11 cellular contexts compared by ENCODE assay signal in the genomic region with DNA sequence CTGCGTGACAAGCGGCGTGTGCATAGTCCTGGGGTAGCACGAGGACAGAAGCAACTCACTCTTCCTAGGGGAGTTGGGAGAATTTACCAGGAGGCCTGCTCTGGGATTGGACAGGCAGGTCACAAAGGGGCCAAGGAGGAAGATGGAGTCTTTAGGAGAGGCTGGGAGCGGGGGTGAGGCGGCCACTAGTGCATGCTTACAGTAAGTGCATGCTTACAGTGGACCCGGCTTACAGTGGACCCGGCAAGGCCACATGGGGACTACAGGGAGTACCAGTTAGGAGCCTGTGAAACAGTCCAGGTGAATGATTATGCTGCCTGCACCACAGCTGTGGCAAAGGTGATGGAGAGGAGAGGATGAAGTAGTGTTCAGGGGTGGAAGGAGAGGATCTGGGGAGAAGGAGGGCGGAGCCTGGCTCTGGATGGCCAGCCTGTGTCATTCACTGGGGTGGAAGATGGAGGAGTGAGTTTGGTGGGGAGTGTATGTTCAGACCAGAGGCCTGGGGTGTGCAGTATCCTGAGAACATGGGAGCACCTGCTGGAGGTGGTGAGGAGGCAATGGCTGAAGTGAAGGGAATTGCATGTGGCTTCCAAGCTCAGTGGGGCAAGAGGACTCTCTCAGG.
DNase-seq lines count a peak whose midpoint lies in the region; ATAC-seq and TF ChIP-seq lines count a peak whose summit lies in the region.
"Had no signal": no experiment of that assay in that cellular context is flagged by ENCODE, and none has a peak within 500 bp of the region (broad histone marks: within the 10 kb centered on the region; RNA-seq: fewer than 3 reads in every experiment).

No MANE protein-coding gene starts in this region.

- no peaks in the 10 kb centered on the region for H3K27me3 Mint-ChIP-seq in activated naive CD4-positive, alpha-beta T cell treated with anti-CD3 and anti-CD28 coated beads, Interleukin-2, amount 50 U/mL, for 24 hours
- H3K27me3 Mint-ChIP-seq in activated naive CD4-positive, alpha-beta T cell treated with anti-CD3 and anti-CD28 coated beads for 36 hours (ENCODE audit: low read depth), result no peaks in the 10 kb centered on the region

- H3K9me3 ChIP-seq in RWPE2 (ENCODE audit: severe bottlenecking) (no peaks in the 10 kb centered on the region), mucosa of descending colon (no peaks in the 10 kb centered on the region)
- H3K9me3 ChIP-seq: right lobe of liver, thyroid gland had no signal

- H3K27ac ChIP-seq in RWPE2 (ENCODE audit: poor library complexity, severe bottlenecking), result no peak overlapping the region
- H3K27ac ChIP-seq: right lobe of liver, thyroid gland had no signal

- H3K36me3 Mint-ChIP-seq in activated naive CD4-positive, alpha-beta T cell treated with anti-CD3 and anti-CD28 coated beads, Interleukin-2, amount 50 U/mL, for 24 hours, result peaks cover 33% of the 10 kb centered on the region
- H3K36me3 Mint-ChIP-seq in activated naive CD4-positive, alpha-beta T cell treated with anti-CD3 and anti-CD28 coated beads for 36 hours (ENCODE audit: low read depth), result peaks cover 29% of the 10 kb centered on the region
- H3K36me3 Mint-ChIP-seq in stimulated activated effector memory CD8-positive, alpha-beta T cell treated with anti-CD3 and anti-CD28 coated beads, Interleukin-12 subunit alpha, Interleukin-12 subunit beta, amount 100 ng/mL, for 72 hours, result peaks cover 11% of the 10 kb centered on the region

- ATAC-seq in RWPE2 (ENCODE audit: low read depth), result peak; percentile 55; the same call in 2 of the 3 replicates
- ATAC-seq in stimulated activated effector memory CD8-positive, alpha-beta T cell treated with anti-CD3 and anti-CD28 coated beads, Interleukin-12 subunit alpha, Interleukin-12 subunit beta, amount 100 ng/mL, for 72 hours, result no peak
- ATAC-seq in mucosa of descending colon, result no peak

- in situ Hi-C loops in G401 (cut with HindIII; ENCODE audit: low sequenced_read_pairs), result no loop called here

- 0 out of 2 replicates have a peak, but pooled peaks cover 4% of the 10 kb centered on the region for H3K36me3 ChIP-seq in RWPE2 (ENCODE audit: low read depth)
- no peaks in the 10 kb centered on the region for H3K36me3 ChIP-seq in mucosa of descending colon (ENCODE audit: low read depth)

- no peak for TF ChIP-seq CTCF in RWPE2 (IDR thresholded peaks at IDR 0.05; ENCODE audit: poor library complexity, severe bottlenecking)
- no peak for TF ChIP-seq CTCF in mucosa of descending colon (IDR thresholded peaks at IDR 0.05)

- H3K4me1 Mint-ChIP-seq in activated naive CD4-positive, alpha-beta T cell treated with anti-CD3 and anti-CD28 coated beads, Interleukin-2, amount 50 U/mL, for 24 hours, result no peaks in the 10 kb centered on the region
- no peaks in the 10 kb centered on the region for H3K4me1 Mint-ChIP-seq in activated naive CD4-positive, alpha-beta T cell treated with anti-CD3 and anti-CD28 coated beads for 36 hours (ENCODE audit: low read depth)
- H3K4me1 Mint-ChIP-seq in stimulated activated effector memory CD8-positive, alpha-beta T cell treated with anti-CD3 and anti-CD28 coated beads, Interleukin-12 subunit alpha, Interleukin-12 subunit beta, amount 100 ng/mL, for 72 hours, result no peaks in the 10 kb centered on the region

- no peak for DNase-seq in activated naive CD4-positive, alpha-beta T cell treated with anti-CD3 and anti-CD28 coated beads for 36 hours
- no peak for DNase-seq in RWPE2 (ENCODE audit: low spot score)
- DNase-seq in hepatic stellate cell (ENCODE audit: low spot score), result peak; percentile 21
- no peak for DNase-seq in stimulated activated effector memory CD8-positive, alpha-beta T cell treated with anti-CD3 and anti-CD28 coated beads, Interleukin-12 subunit alpha, Interleukin-12 subunit beta, amount 100 ng/mL, for 72 hours (ENCODE audit: low spot score in 2 of 2)
- DNase-seq in G401 (ENCODE audit: low spot score), result no peak
- DNase-seq in mucosa of descending colon, result no peak
- DNase-seq in activated CD8-positive, alpha-beta memory T cell treated with anti-CD3 and anti-CD28 coated beads, Interleukin-2, amount 50 U/mL, for 4 hours, result no peak
- DNase-seq: NCI-H1417 treated with DMSO at 0.1 percent for 48 hours, thyroid gland had no signal

- no peaks in the 10 kb centered on the region for H3K4me1 ChIP-seq in RWPE2 (ENCODE audit: insufficient read depth, poor library complexity, severe bottlenecking)
- no peaks in the 10 kb centered on the region for H3K4me1 ChIP-seq in mucosa of descending colon (ENCODE audit: low read depth)
- H3K4me1 ChIP-seq: right lobe of liver, thyroid gland had no signal

- intact Hi-C loops in activated naive CD4-positive, alpha-beta T cell treated with anti-CD3 and anti-CD28 coated beads for 36 hours (cut with micrococcal nuclease), result no loop called here
- intact Hi-C loops in mucosa of descending colon (cut with DNase I, micrococcal nuclease), result no loop called here

- H3K27me3 ChIP-seq in RWPE2 (ENCODE audit: insufficient read depth, poor library complexity, severe bottlenecking), result no peaks in the 10 kb centered on the region
- H3K27me3 ChIP-seq: right lobe of liver, thyroid gland had no signal

- no peak overlapping the region for H3K4me3 ChIP-seq in RWPE2 (ENCODE audit: severe bottlenecking)
- H3K4me3 ChIP-seq in mucosa of descending colon, result no peak overlapping the region
- H3K4me3 ChIP-seq: right lobe of liver, thyroid gland had no signal

- no peak overlapping the region for H3K4me3 Mint-ChIP-seq in activated naive CD4-positive, alpha-beta T cell treated with anti-CD3 and anti-CD28 coated beads, Interleukin-2, amount 50 U/mL, for 24 hours
- H3K4me3 Mint-ChIP-seq in activated naive CD4-positive, alpha-beta T cell treated with anti-CD3 and anti-CD28 coated beads for 36 hours, result no peak overlapping the region
- no peak overlapping the region for H3K4me3 Mint-ChIP-seq in stimulated activated effector memory CD8-positive, alpha-beta T cell treated with anti-CD3 and anti-CD28 coated beads, Interleukin-12 subunit alpha, Interleukin-12 subunit beta, amount 100 ng/mL, for 72 hours

- peak overlapping the region; percentile 68 for H3K27ac Mint-ChIP-seq in activated naive CD4-positive, alpha-beta T cell treated with anti-CD3 and anti-CD28 coated beads, Interleukin-2, amount 50 U/mL, for 24 hours
- H3K27ac Mint-ChIP-seq in activated naive CD4-positive, alpha-beta T cell treated with anti-CD3 and anti-CD28 coated beads for 36 hours, result no peak overlapping the region
- peak overlapping the region; percentile 2 for H3K27ac Mint-ChIP-seq in stimulated activated effector memory CD8-positive, alpha-beta T cell treated with anti-CD3 and anti-CD28 coated beads, Interleukin-12 subunit alpha, Interleukin-12 subunit beta, amount 100 ng/mL, for 72 hours

- CTCF ChIA-PET in activated naive CD4-positive, alpha-beta T cell treated with anti-CD3 and anti-CD28 coated beads for 36 hours (lab: Charles Lee), result no interaction called here

- no peaks in the 10 kb centered on the region for H3K9me3 Mint-ChIP-seq in activated naive CD4-positive, alpha-beta T cell treated with anti-CD3 and anti-CD28 coated beads, Interleukin-2, amount 50 U/mL, for 24 hours
- H3K9me3 Mint-ChIP-seq in activated naive CD4-positive, alpha-beta T cell treated with anti-CD3 and anti-CD28 coated beads for 36 hours, result peaks cover 1% of the 10 kb centered on the region
- H3K9me3 Mint-ChIP-seq in stimulated activated effector memory CD8-positive, alpha-beta T cell treated with anti-CD3 and anti-CD28 coated beads, Interleukin-12 subunit alpha, Interleukin-12 subunit beta, amount 100 ng/mL, for 72 hours, result no peaks in the 10 kb centered on the region
